4 cellular contexts compared by ENCODE assay signal in the genomic region with DNA sequence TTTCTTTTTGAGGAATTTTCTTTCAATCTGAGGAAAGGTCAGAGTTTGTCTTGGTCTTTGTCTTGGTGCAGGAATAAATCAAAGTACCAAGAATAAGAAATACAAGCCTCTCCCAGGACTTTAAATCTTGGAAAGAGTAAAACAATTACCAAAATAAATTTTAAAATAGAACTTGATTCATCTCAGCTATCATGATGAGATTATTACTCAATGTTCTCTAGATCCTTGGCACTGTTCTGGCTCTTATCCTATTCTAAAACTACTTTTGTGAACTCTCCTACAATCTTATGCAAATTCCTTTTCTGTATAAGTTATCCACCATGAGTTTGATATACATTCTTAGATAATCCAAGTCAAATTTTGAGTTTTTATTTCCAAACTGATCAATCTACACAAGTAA.
"Had no signal": no experiment of that assay in that cellular context is flagged by ENCODE, and none has a peak within 500 bp of the region (broad histone marks: within the 10 kb centered on the region; RNA-seq: fewer than 3 reads in every experiment).

No MANE protein-coding gene starts in this region.

- DNase-seq: H9, HCEC 1CT, IMR-90 had no signal

- H3K4me3 ChIP-seq: GM23338 had no signal

- H3K27ac Mint-ChIP-seq: GM23338 had no signal

- ATAC-seq: GM23338 had no signal

- H3K4me3 Mint-ChIP-seq: GM23338, H9 had no signal
